Comparison of ENCODE assay signal across 1 cellular context in genomic region chr1:42165511-42166210, GRCh38.
TF ChIP-seq lines count a peak whose summit lies in the region.

No MANE protein-coding gene starts in this region.

TF ChIP-seq in GM23338, 12 proteins besides CTCF, POLR2A, EP300 and RAD21 (continued from another document):
- no peak for TF ChIP-seq ZNF462 (CRISPR knock-in tag; IDR thresholded peaks at IDR 0.05)
